ENCODE assay signal across 14 cellular contexts in the genomic region with DNA sequence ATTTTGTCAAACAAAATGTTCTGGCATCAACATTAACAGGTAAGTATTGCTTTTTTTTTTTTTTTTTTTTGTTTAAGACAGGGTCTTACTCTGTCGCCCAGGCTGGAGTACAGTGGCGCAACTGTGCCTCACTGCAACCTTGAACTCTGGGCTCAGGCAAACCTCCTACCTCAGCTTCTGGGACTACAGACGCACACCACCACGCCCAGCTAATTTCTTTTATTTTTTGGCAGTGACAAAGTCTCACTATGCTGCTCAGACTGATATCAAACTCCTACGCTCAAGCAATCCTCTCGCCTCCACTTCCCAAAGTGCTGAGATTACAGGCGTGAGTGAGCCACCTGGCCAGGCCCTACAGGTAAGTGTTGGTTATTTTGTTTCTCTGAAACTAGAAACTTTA. TPM values are rescaled to one million over a fixed set of nuclear protein-coding genes. Genes with fewer than 3 reads are reported as not detected.
DNase-seq lines count a peak whose midpoint lies in the region; ATAC-seq and TF ChIP-seq lines count a peak whose summit lies in the region.
"Had no signal": no experiment of that assay in that cellular context is flagged by ENCODE, and none has a peak within 500 bp of the region (broad histone marks: within the 10 kb centered on the region; RNA-seq: fewer than 3 reads in every experiment).

No MANE protein-coding gene starts in this region.

- H3K36me3 ChIP-seq in breast epithelium (no peaks in the 10 kb centered on the region), right lobe of liver (no peaks in the 10 kb centered on the region), transverse colon (no peaks in the 10 kb centered on the region)
- H3K36me3 ChIP-seq: stomach had no signal

- DNase-seq in MCF 10A (ENCODE audit: unreplicated experiment) (peak; percentile 38), breast epithelium (ENCODE audit: low spot score in 2 of 2) (no peak), activated B cell treated with CpG ODN at 0.5 μM for 24 hours (no peak), right lobe of liver (peak; percentile 37 to 72 (median 69)), transverse colon (peak; percentile 17), NCI-H82 treated with DMSO at 0.1 percent for 48 hours (lab: John Stamatoyannopoulos, UW; ENCODE audit: unreplicated experiment) (no peak), D341Med (ENCODE audit: low spot score) (no peak)
- DNase-seq: activated CD8-positive, alpha-beta memory T cell treated with anti-CD3 and anti-CD28 coated beads, Interleukin-2, amount 50 U/mL, for 4 hours; C1 segment of cervical spinal cord; NCI-H2081; stimulated activated CD4-positive, alpha-beta T cell treated with anti-CD3 and anti-CD28 coated beads, Interleukin-4, amount 100 ng/mL, for 24 hours; stomach had no signal

- H3K4me1 Mint-ChIP-seq in MCF 10A (ENCODE audit: insufficient read depth, unreplicated experiment) (peaks cover 37% of the 10 kb centered on the region), activated B cell treated with CpG ODN at 0.5 μM for 24 hours (peaks cover 57% of the 10 kb centered on the region)

- intact Hi-C loops in MCF 10A (cut with micrococcal nuclease): loop anchor here (5.0 kb wide), 2 partner anchors 88 to 148 kb away; a partner anchor contains a TSS
- intact Hi-C loops in breast epithelium (cut with DNase I; ENCODE audit: low total_unique reads): no loop called here
- intact Hi-C loops in activated B cell treated with CpG ODN at 0.5 μM for 24 hours (cut with micrococcal nuclease): loop anchor here (10.0 kb wide), 3 partner anchors 186 to 774 kb away; a partner anchor contains a TSS
- intact Hi-C loops in right lobe of liver (cut with DNase I): no loop called here
- intact Hi-C loops in transverse colon (cut with DNase I; ENCODE audit: low total_unique reads): no loop called here

- H3K27me3 Mint-ChIP-seq in MCF 10A (ENCODE audit: insufficient read depth, unreplicated experiment) (no peaks in the 10 kb centered on the region), activated B cell treated with CpG ODN at 0.5 μM for 24 hours (no peaks in the 10 kb centered on the region)

- no peaks in the 10 kb centered on the region for H3K9me3 Mint-ChIP-seq in MCF 10A (ENCODE audit: unreplicated experiment)
- H3K9me3 Mint-ChIP-seq in activated B cell treated with CpG ODN at 0.5 μM for 24 hours: no peaks in the 10 kb centered on the region

- 42% methylated on average over 7 of the region's 7 CpGs for WGBS in right lobe of liver (ENCODE audit: insufficient coverage, low coverage, low lambda C conversion rate, missing lambda C conversion rate)
- 69 to 76% methylated on average over 7 of the region's 7 CpGs for WGBS in transverse colon (ENCODE audit: low coverage in 1 of 2), 2 donors

- TF ChIP-seq EP300 in transverse colon (IDR thresholded peaks at IDR 0.05; ENCODE audit: low read depth): no peak

- H3K27me3 ChIP-seq in breast epithelium (no peaks in the 10 kb centered on the region), right lobe of liver (no peaks in the 10 kb centered on the region), transverse colon (no peaks in the 10 kb centered on the region)
- H3K27me3 ChIP-seq: stomach had no signal

- H3K36me3 Mint-ChIP-seq in MCF 10A (ENCODE audit: insufficient read depth, unreplicated experiment) (peaks cover 7% of the 10 kb centered on the region), activated B cell treated with CpG ODN at 0.5 μM for 24 hours (ENCODE audit: low read depth) (peaks cover 16% of the 10 kb centered on the region)

- no peak overlapping the region for H3K4me3 ChIP-seq in breast epithelium
- no peak overlapping the region for H3K4me3 ChIP-seq in right lobe of liver
- H3K4me3 ChIP-seq in transverse colon: no peak overlapping the region
- H3K4me3 ChIP-seq: stomach had no signal

- H3K27ac ChIP-seq in breast epithelium (no peak overlapping the region), right lobe of liver (peak overlapping the region in 1 of 3 donors; percentile 35), transverse colon (no peak overlapping the region)
- H3K27ac ChIP-seq: epithelial cell of prostate had no signal

- BruUV-seq in MCF 10A (replicated peaks; lab: Mats Ljungman, UMichigan): no TSS peak

- POLR2A ChIA-PET in MCF 10A (lab: Yijun Ruan, JAX) (interaction anchor here (0.7 to 2.2 kb wide), 23 partner anchors 14 to 411 kb away, joined by 3 to 56 read pairs (median 5); a partner anchor contains a TSS), activated B cell treated with CpG ODN at 0.5 μM for 24 hours (lab: Charles Lee) (interaction anchor here (1.5 to 2.0 kb wide), 2 partner anchors 20 to 83 kb away, joined by 9 to 16 read pairs; a partner anchor contains a TSS)

- ATAC-seq in activated B cell treated with CpG ODN at 0.5 μM for 24 hours (ENCODE audit: low read depth) (no peak), right lobe of liver (peak in 3 of 4 donors; percentile 15 to 42 (median 21)), GM21360 (IDR thresholded peaks at IDR 0.05; ENCODE audit: unreplicated experiment) (no peak)

- H3K4me3 Mint-ChIP-seq in MCF 10A (ENCODE audit: unreplicated experiment) (no peak overlapping the region), activated B cell treated with CpG ODN at 0.5 μM for 24 hours (peak overlapping the region; percentile 64)

- in situ Hi-C loops in transverse colon (cut with MboI; ENCODE audit: low pct_ligation_motif_present in 1 of 4, low pct_unique_long_range_greater_than_20kb in 1 of 4, low sequenced_read_pairs in 3 of 4): no loop called here

- no peaks in the 10 kb centered on the region for H3K4me1 ChIP-seq in breast epithelium
- peaks cover 0 to 20% (median 0%) of the 10 kb centered on the region in 4 donors for H3K4me1 ChIP-seq in right lobe of liver
- H3K4me1 ChIP-seq in transverse colon: peaks cover 0 to 31% (median 17%) of the 10 kb centered on the region in 4 donors

- TF ChIP-seq POLR2A in breast epithelium (IDR thresholded peaks at IDR 0.05): no peak
- TF ChIP-seq POLR2A in right lobe of liver (IDR thresholded peaks at IDR 0.05): no peak
- TF ChIP-seq POLR2A in transverse colon (IDR thresholded peaks at IDR 0.05): no peak

- no peak for TF ChIP-seq CTCF in MCF 10A (IDR thresholded peaks at IDR 0.05; ENCODE audit: unreplicated experiment)
- no peak for TF ChIP-seq CTCF in breast epithelium (IDR thresholded peaks at IDR 0.05)
- no peak for TF ChIP-seq CTCF in activated B cell treated with CpG ODN at 0.5 μM for 24 hours (IDR thresholded peaks at IDR 0.05)
- TF ChIP-seq CTCF in right lobe of liver (IDR thresholded peaks at IDR 0.05): no peak
- no peak for TF ChIP-seq CTCF in transverse colon (IDR thresholded peaks at IDR 0.05)

- CTCF ChIA-PET in MCF 10A (lab: Yijun Ruan, JAX) (interaction anchor here (0.7 to 1.3 kb wide), 6 partner anchors 30 to 164 kb away, joined by 3 to 4 read pairs (median 3); no protein-coding TSS in a partner anchor), activated B cell treated with CpG ODN at 0.5 μM for 24 hours (lab: Charles Lee) (no interaction called here)

- H3K27ac Mint-ChIP-seq in MCF 10A (ENCODE audit: low read depth, unreplicated experiment) (peak overlapping the region; percentile 57), activated B cell treated with CpG ODN at 0.5 μM for 24 hours (peak overlapping the region; percentile 41)

- H3K9me3 ChIP-seq in breast epithelium (no peaks in the 10 kb centered on the region), right lobe of liver (no peaks in the 10 kb centered on the region), transverse colon (no peaks in the 10 kb centered on the region)
- H3K9me3 ChIP-seq: stomach had no signal

RNA-seq across cellular contexts. Expression of a gene that starts 2.4 kb away (rescaled TPM):
- total RNA-seq in MCF 10A (2022) (83.8 and 90.7 TPM in 2 replicates), breast epithelium (10 to 100 TPM; 44.2 to 85.3 (median 68.8) TPM), activated B cell treated with CpG ODN at 0.5 μM for 24 hours (143 and 158 TPM in 2 replicates), right lobe of liver (10 to 100 TPM; 16.1 to 33.0 (median 22.8) TPM), transverse colon (10 to 100 TPM; 12.3 to 55.3 (median 27.4) TPM)

RNA-seq across cellular contexts. Expression of a gene that starts 51.7 kb away (rescaled TPM):
- not detected in 2 replicates for total RNA-seq in MCF 10A (2022)
- 10 to 100 TPM; 17.8 to 24.7 (median 20.3) TPM for total RNA-seq in breast epithelium
- 20.9 and 22.4 TPM in 2 replicates for total RNA-seq in activated B cell treated with CpG ODN at 0.5 μM for 24 hours
- total RNA-seq in right lobe of liver: 1 to 10 TPM; 1.6 to 4.3 (median 2.7) TPM
- total RNA-seq in transverse colon: 10 to 100 TPM in 1 of 4 donors, 1 to 10 TPM in 3; 3.3 to 16.5 (median 5.6) TPM

Comparison
In these comparisons a context has a peak if more than half of its experiments do, and no peak if none do; other contexts are left out.
1. DNase-seq: peak in MCF 10A (single experiment), right lobe of liver (3 of 3) and transverse colon (single experiment); none in breast epithelium (0 of 2), activated B cell treated with CpG ODN at 0.5 μM for 24 hours (single experiment), NCI-H82 treated with DMSO at 0.1 percent for 48 hours (single experiment) and D341Med (single experiment).
2. intact Hi-C loops: an anchor here in MCF 10A (5.0 kb wide) and activated B cell treated with CpG ODN at 0.5 μM for 24 hours (10.0 kb wide); none called in breast epithelium, right lobe of liver and transverse colon.
3. ATAC-seq: peak in right lobe of liver (3 of 4); none in activated B cell treated with CpG ODN at 0.5 μM for 24 hours (single experiment) and GM21360 (single experiment).